ENCODE assay signal across 18 cellular contexts in the genomic region with DNA sequence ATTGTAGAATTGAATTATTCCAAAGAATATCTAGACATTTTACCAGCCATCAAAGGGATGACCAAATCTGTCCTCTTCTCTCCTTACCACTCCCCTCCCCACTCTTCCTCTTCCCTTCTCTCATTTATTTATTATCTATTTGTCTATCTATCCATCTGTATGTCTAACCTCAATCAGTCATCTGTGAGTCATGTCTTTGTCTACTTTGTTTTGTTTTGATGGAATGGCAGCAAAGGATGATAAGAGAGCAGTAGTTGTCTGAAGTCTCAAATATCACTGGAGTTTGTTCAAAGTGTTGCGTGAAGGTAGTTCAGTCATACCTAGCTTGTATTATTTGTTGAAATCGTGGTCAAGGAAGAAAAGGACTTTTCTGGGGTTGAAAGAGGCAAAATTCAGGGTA. TPM values are rescaled to one million over a fixed set of nuclear protein-coding genes. Genes with fewer than 3 reads are reported as not detected.
DNase-seq lines count a peak whose midpoint lies in the region; ATAC-seq, FAIRE-seq and TF ChIP-seq lines count a peak whose summit lies in the region.
"Had no signal": no experiment of that assay in that cellular context is flagged by ENCODE, and none has a peak within 500 bp of the region (broad histone marks: within the 10 kb centered on the region; RNA-seq: fewer than 3 reads in every experiment).

No MANE protein-coding gene starts in this region.

- no peak overlapping the region for H3K27ac Mint-ChIP-seq in HFFc6
- no peak overlapping the region for H3K27ac Mint-ChIP-seq in endodermal cell

- H3K27me3 ChIP-seq in Panc1 (ENCODE audit: control insufficient read depth, insufficient read depth, low read length) (no peaks in the 10 kb centered on the region), endodermal cell (ENCODE audit: control insufficient read depth, insufficient read depth, low read length, poor library complexity, severe bottlenecking) (no peaks in the 10 kb centered on the region), trophoblast cell (ENCODE audit: insufficient read depth, low read length) (no peaks in the 10 kb centered on the region)
- H3K27me3 ChIP-seq: BE2C, colonic mucosa had no signal

- no peaks in the 10 kb centered on the region for H3K9me3 Mint-ChIP-seq in HFFc6
- no peaks in the 10 kb centered on the region for H3K9me3 Mint-ChIP-seq in endodermal cell

- H3K27me3 Mint-ChIP-seq in HFFc6 (ENCODE audit: insufficient read depth) (no peaks in the 10 kb centered on the region; the same call in 1 of the 2 replicates), endodermal cell (ENCODE audit: insufficient read depth) (no peaks in the 10 kb centered on the region)

- H3K14ac ChIP-seq in trophoblast cell (ENCODE audit: low read length) = no peak overlapping the region

- TF ChIP-seq CTCF in HFFc6 (IDR thresholded peaks at IDR 0.05) = no peak
- no peak for TF ChIP-seq CTCF in Panc1 (IDR thresholded peaks at IDR 0.05)
- no peak for TF ChIP-seq CTCF in endodermal cell (conservative IDR thresholded peaks at IDR 0.05)

- no peak overlapping the region for H2AFZ ChIP-seq in trophoblast cell (ENCODE audit: insufficient read depth, low read length, poor library complexity)

- 90 to 95% methylated on average over 2 of the region's 2 CpGs for WGBS in endodermal cell (ENCODE audit: insufficient coverage in 1 of 2, insufficient read length in 1 of 2), 2 experiments
- no CpG with 5 or more reads among the region's 2 CpGs for WGBS in trophoblast cell (ENCODE audit: extremely low coverage, insufficient coverage, insufficient read length)

- H3K4me1 Mint-ChIP-seq in HFFc6 (ENCODE audit: low read depth) = peaks cover 4% of the 10 kb centered on the region
- H3K4me1 Mint-ChIP-seq in endodermal cell = peaks cover 3% of the 10 kb centered on the region

- no peak overlapping the region for H3K4me3 ChIP-seq in Panc1 (ENCODE audit: low read depth in 2 of 2, low read length in 2 of 2)
- H3K4me3 ChIP-seq in endodermal cell (ENCODE audit: low read length) = peak overlapping the region; percentile 52
- no peak overlapping the region for H3K4me3 ChIP-seq in trophoblast cell (ENCODE audit: low read depth, low read length)
- H3K4me3 ChIP-seq: colonic mucosa, mucosa of descending colon, skin epidermis had no signal

- H3K27ac ChIP-seq in Panc1 (ENCODE audit: low read length) = no peak overlapping the region
- H3K27ac ChIP-seq in endodermal cell (ENCODE audit: low read depth, low read length) = no peak overlapping the region
- H3K27ac ChIP-seq in trophoblast cell (ENCODE audit: low read depth, low read length) = peak overlapping the region; percentile 100
- H3K27ac ChIP-seq: colonic mucosa had no signal

- POLR2A ChIA-PET in Panc1 (lab: Charles Lee) = no interaction called here

- CTCF ChIA-PET in Panc1 (lab: Charles Lee) = no interaction called here

- H3K9me3 ChIP-seq in Panc1 (ENCODE audit: control insufficient read depth, insufficient read depth, low read depth, low read length) = no peaks in the 10 kb centered on the region
- H3K9me3 ChIP-seq in endodermal cell (ENCODE audit: control insufficient read depth, low read length) = no peaks in the 10 kb centered on the region
- no peaks in the 10 kb centered on the region for H3K9me3 ChIP-seq in trophoblast cell (ENCODE audit: insufficient read depth, low read depth, low read length)
- H3K9me3 ChIP-seq: BE2C, colonic mucosa, mucosa of descending colon had no signal

- H3K4me3 Mint-ChIP-seq in HFFc6 = no peak overlapping the region
- H3K4me3 Mint-ChIP-seq in endodermal cell = no peak overlapping the region

- H2BK5ac ChIP-seq in trophoblast cell (ENCODE audit: low read depth, low read length, poor library complexity) = no peak overlapping the region

- peak overlapping the region; percentile 63 for H3K9ac ChIP-seq in endodermal cell (ENCODE audit: extremely low read depth, low read length, poor library complexity, severe bottlenecking)
- no peak overlapping the region for H3K9ac ChIP-seq in trophoblast cell (ENCODE audit: low read length)

- BruUV-seq in Panc1 (replicated peaks; lab: Mats Ljungman, UMichigan) = no TSS peak

- H3K4me1 ChIP-seq in Panc1 (ENCODE audit: control insufficient read depth, insufficient read depth, low read length) = peaks cover 5% of the 10 kb centered on the region; the same call in 1 of the 2 replicates
- H3K4me1 ChIP-seq in endodermal cell (ENCODE audit: control insufficient read depth, insufficient read depth, low read length) = peaks cover 12% of the 10 kb centered on the region
- peaks cover 12 to 14% of the 10 kb centered on the region in 2 experiments for H3K4me1 ChIP-seq in trophoblast cell (ENCODE audit: control insufficient read depth in 1 of 2, insufficient read depth in 2 of 2, low read length in 2 of 2)
- H3K4me1 ChIP-seq: colonic mucosa had no signal

- H4K91ac ChIP-seq in trophoblast cell (ENCODE audit: low read depth, low read length) = no peak overlapping the region

- H2BK12ac ChIP-seq in trophoblast cell (ENCODE audit: low read length) = no peak overlapping the region

- H3K36me3 Mint-ChIP-seq in HFFc6 (ENCODE audit: low read depth) = peaks cover 4% of the 10 kb centered on the region; the same call in 1 of the 2 replicates
- no peaks in the 10 kb centered on the region for H3K36me3 Mint-ChIP-seq in endodermal cell (ENCODE audit: low read depth)

- H2BK120ac ChIP-seq in trophoblast cell (ENCODE audit: insufficient read depth, low read length, poor library complexity) = peak overlapping the region; percentile 98

- DNase-seq in HFFc6 (peak; percentile 48), Panc1 (ENCODE audit: low read depth, low spot score) (peak; percentile 41), endodermal cell (no peak), trophoblast cell (peak; percentile 12 to 85), islet precursor cell (no peak), urothelium cell line (ENCODE audit: low spot score) (no peak)
- no peak for DNase-seq in stimulated activated CD4-positive, alpha-beta T cell treated with anti-CD3 and anti-CD28 coated beads, Interleukin-12 subunit alpha, Interleukin-12 subunit beta, amount 100 ng/mL, for 4 hours
- DNase-seq: activated CD4-positive, CD25-positive, alpha-beta regulatory T cell treated with anti-CD3 and anti-CD28 coated beads, Interleukin-2, amount 50 U/mL, for 72 hours; activated effector memory CD4-positive, alpha-beta T cell treated with Interleukin-2 at 50 U/mL for 16 hours; amygdala; BE2C; colonic mucosa; head of caudate nucleus; mucosa of descending colon; NCI-H774 had no signal

- no peak overlapping the region for H3K18ac ChIP-seq in trophoblast cell (ENCODE audit: low read length)

- in situ Hi-C loops in Panc1 (cut with HindIII; ENCODE audit: low pct_unique_long_range_greater_than_20kb, low sequenced_read_pairs) = no loop called here

- H3K36me3 ChIP-seq in Panc1 (ENCODE audit: control insufficient read depth, insufficient read depth, low read length) (no peaks in the 10 kb centered on the region), endodermal cell (ENCODE audit: control insufficient read depth, insufficient read depth, low read length) (no peaks in the 10 kb centered on the region), trophoblast cell (ENCODE audit: control insufficient read depth in 1 of 2, insufficient read depth in 2 of 2, low read length in 2 of 2) (no peaks in the 10 kb centered on the region)
- H3K36me3 ChIP-seq: BE2C, colonic mucosa had no signal

- peaks cover 28% of the 10 kb centered on the region for H3K79me1 ChIP-seq in trophoblast cell (ENCODE audit: low read length)

- peak; percentile 67 for ATAC-seq in Panc1
- ATAC-seq in GM18861 (IDR thresholded peaks at IDR 0.05; ENCODE audit: unreplicated experiment) = no peak
- ATAC-seq: mucosa of descending colon had no signal

- FAIRE-seq in urothelium cell line (lab: Jason Lieb, UNC) = no peak
- FAIRE-seq: D721Med had no signal

- no peak overlapping the region for H3K4me2 ChIP-seq in trophoblast cell (ENCODE audit: low read length)

- H4K8ac ChIP-seq in trophoblast cell (ENCODE audit: low read depth, low read length) = no peak overlapping the region

- H4K12ac ChIP-seq in trophoblast cell (ENCODE audit: low read depth, low read length) = no peak overlapping the region

- intact Hi-C loops in Panc1 (cut with micrococcal nuclease; ENCODE audit: unreplicated experiment) = no loop called here

- H2AK5ac ChIP-seq in trophoblast cell (ENCODE audit: low read length) = no peak overlapping the region

- H3K79me2 ChIP-seq in trophoblast cell (ENCODE audit: control insufficient read depth, insufficient read depth, low read length, poor library complexity) = peaks cover 4% of the 10 kb centered on the region

- no peak overlapping the region for H3K23ac ChIP-seq in trophoblast cell (ENCODE audit: low read length)

- H3K4ac ChIP-seq in trophoblast cell (ENCODE audit: low read depth, low read length) = no peak overlapping the region

RNA-seq across cellular contexts. Expression of gene PGRMC2, which starts 34.7 kb away (rescaled TPM):
- 100 to 1,000 TPM; 116 to 185 (median 129) TPM for total RNA-seq in HFFc6 (2021; fragmentation: NEBNext Ultra II Directional; extraction: Animal tissue kit (Norgen Biotek cat#: 25700))
- total RNA-seq in Panc1 (2021; ENCODE audit: unreplicated experiment) (47.6 TPM), endodermal cell (10 to 100 TPM; 57.0 to 68.5 TPM)
- 44.4 TPM for polyA plus RNA-seq in Panc1 (2012; ENCODE audit: insufficient read length)
- polyA plus RNA-seq in endodermal cell (2013, experiment 1 of 2) = 68.7 TPM
- 70.6 TPM for polyA plus RNA-seq in endodermal cell (2013, experiment 2 of 2)
- 223 and 226 TPM in 2 replicates for polyA plus RNA-seq in trophoblast cell (2013)

Comparison
In these comparisons a context has a peak if more than half of its experiments do, and no peak if none do; other contexts are left out.
1. DNase-seq: peak in HFFc6 (single experiment), Panc1 (single experiment) and trophoblast cell (2 of 2); none in endodermal cell (single experiment), islet precursor cell (single experiment), urothelium cell line (single experiment) and stimulated activated CD4-positive, alpha-beta T cell treated with anti-CD3 and anti-CD28 coated beads, Interleukin-12 subunit alpha, Interleukin-12 subunit beta, amount 100 ng/mL, for 4 hours (single experiment).